In genomic region chr20:13302647-13303425, GRCh38 we compare ENCODE assay signal across 9 cellular contexts.
DNase-seq lines count a peak whose midpoint lies in the region; ATAC-seq, FAIRE-seq and TF ChIP-seq lines count a peak whose summit lies in the region.
"Had no signal": no experiment of that assay in that cellular context is flagged by ENCODE, and none has a peak within 500 bp of the region (broad histone marks: within the 10 kb centered on the region; RNA-seq: fewer than 3 reads in every experiment).

No MANE protein-coding gene starts in this region.

- peaks cover 0 to 7% of the 10 kb centered on the region in 2 experiments; a peak in 2 of 5 replicates for H3K4me1 ChIP-seq in K562 (replicated peaks in 1 of 2; ENCODE audit: control insufficient read depth in 2 of 2, insufficient read depth in 2 of 2, low read length in 2 of 2)
- H3K4me1 ChIP-seq in HepG2 (ENCODE audit: insufficient read depth, low read length): peaks cover 22% of the 10 kb centered on the region
- no peaks in the 10 kb centered on the region for H3K4me1 ChIP-seq in testis
- H3K4me1 ChIP-seq in vagina: peaks cover 12% of the 10 kb centered on the region

- TF ChIP-seq CTCF in K562 (IDR thresholded peaks at IDR 0.05 in 2 of 3, conservative IDR thresholded peaks at IDR 0.05 in 1 of 3; ENCODE audit: insufficient read depth in 2 of 3, low read depth in 1 of 3, low read length in 3 of 3): peak; percentile 28 to 39 (median 29); a peak in 3 of 6 replicates
- TF ChIP-seq CTCF in HepG2 (CRISPR knock-in tag; IDR thresholded peaks at IDR 0.05): peak; percentile 82
- peak; percentile 26 to 50 (median 29) for TF ChIP-seq CTCF in testis (IDR thresholded peaks at IDR 0.05)
- peak in 1 of 3 experiments; percentile 17 for TF ChIP-seq CTCF in vagina (IDR thresholded peaks at IDR 0.05)

- H3K9ac ChIP-seq in K562 (ENCODE audit: insufficient read depth in 1 of 2, low read depth in 2 of 2, low read length in 2 of 2): no peak overlapping the region
- no peak overlapping the region for H3K9ac ChIP-seq in HepG2 (ENCODE audit: insufficient read depth, low read depth, low read length)

- H3K36me3 ChIP-seq in K562 (ENCODE audit: control insufficient read depth, insufficient read depth, low read length): no peaks in the 10 kb centered on the region
- no peaks in the 10 kb centered on the region for H3K36me3 ChIP-seq in HepG2 (replicated peaks in 1 of 2; ENCODE audit: control insufficient read depth in 1 of 2, insufficient read depth in 2 of 2, low read length in 2 of 2)
- no peaks in the 10 kb centered on the region for H3K36me3 ChIP-seq in testis (ENCODE audit: low read depth, missing control alignments)
- H3K36me3 ChIP-seq in vagina: no peaks in the 10 kb centered on the region

- intact Hi-C loops in K562 (cut with micrococcal nuclease) (no loop called here), HepG2 (cut with micrococcal nuclease; ENCODE audit: unreplicated experiment) (loop anchor here (1.0 to 5.0 kb wide), 3 partner anchors 184 to 378 kb away; no protein-coding TSS in a partner anchor), testis (cut with DNase I; ENCODE audit: low total_unique reads) (no loop called here), vagina (cut with DNase I) (no loop called here)

- BruUV-seq in K562 (replicated peaks; lab: Mats Ljungman, UMichigan) (no TSS peak), HepG2 (replicated peaks; lab: Mats Ljungman, UMichigan) (no TSS peak)

- H3K79me2 ChIP-seq in K562 (ENCODE audit: control insufficient read depth, insufficient read depth, low read length) (no peaks in the 10 kb centered on the region), HepG2 (ENCODE audit: insufficient read depth, low read length) (no peaks in the 10 kb centered on the region)

- H3K9me3 ChIP-seq in K562 (replicated peaks; ENCODE audit: control insufficient read depth, insufficient read depth, low read depth, low read length) (no peaks in the 10 kb centered on the region), HepG2 (ENCODE audit: low read length) (no peaks in the 10 kb centered on the region), testis (no peaks in the 10 kb centered on the region), vagina (no peaks in the 10 kb centered on the region)

- TF ChIP-seq RAD21 in K562 (CRISPR knock-in tag; conservative IDR thresholded peaks at IDR 0.05 in 1 of 2, IDR thresholded peaks at IDR 0.05 in 1 of 2): no peak
- TF ChIP-seq RAD21 in HepG2 (CRISPR knock-in tag; IDR thresholded peaks at IDR 0.05): peak; percentile 79

- H3K4me3 ChIP-seq in K562 (no peak overlapping the region), HepG2 (replicated peaks in 1 of 3; ENCODE audit: insufficient read depth in 1 of 3, low read depth in 2 of 3, low read length in 3 of 3) (no peak overlapping the region), testis (no peak overlapping the region), vagina (no peak overlapping the region)

- H2AFZ ChIP-seq in K562 (ENCODE audit: low read depth, low read length) (no peak overlapping the region), HepG2 (ENCODE audit: low read length) (no peak overlapping the region)

- POLR2A ChIA-PET in K562 (lab: Yijun Ruan, JAX): interaction anchor here (0.6 kb wide), 1 partner anchor 50 kb away, joined by 3 read pairs; no protein-coding TSS in a partner anchor
- POLR2A ChIA-PET in HepG2 (lab: Yijun Ruan, JAX): no interaction called here

- FAIRE-seq in K562 (lab: Jason Lieb, UNC) (no peak), HepG2 (lab: Jason Lieb, UNC) (peak; percentile 34)
- FAIRE-seq: TTC549 had no signal

- H3K27ac ChIP-seq in K562 (ENCODE audit: extremely low read depth, low read depth, low read length): no peak overlapping the region
- no peak overlapping the region for H3K27ac ChIP-seq in HepG2 (ENCODE audit: extremely low read length, insufficient read depth, low read length)
- H3K27ac ChIP-seq in testis: no peak overlapping the region
- no peak overlapping the region for H3K27ac ChIP-seq in vagina

- DNase-seq in DMS53 (lab: John Stamatoyannopoulos, UW) (peak; percentile 72), HT-29 (ENCODE audit: low spot score) (peak; percentile 55), SK-MEL-5 (ENCODE audit: low read depth, low spot score) (peak; percentile 80), K562 (ENCODE audit: extremely low read depth in 1 of 4, low spot score in 3 of 4) (peak in 3 of 4 experiments; percentile 6 to 16 (median 12)), HepG2 (ENCODE audit: low spot score) (peak; percentile 49), testis (peak; percentile 43), vagina (ENCODE audit: extremely low spot score in 2 of 2) (no peak)

- H3K9me1 ChIP-seq in K562 (ENCODE audit: control insufficient read depth, insufficient read depth, low read length): no peaks in the 10 kb centered on the region

- TF ChIP-seq POLR2A in K562 (conservative IDR thresholded peaks at IDR 0.05) (no peak), HepG2 (IDR thresholded peaks at IDR 0.05; ENCODE audit: insufficient read depth in 1 of 2, low read depth in 2 of 2, low read length in 2 of 2) (no peak), testis (IDR thresholded peaks at IDR 0.05) (no peak), vagina (IDR thresholded peaks at IDR 0.05) (no peak)

- in situ Hi-C loops in SK-MEL-5 (cut with HindIII; ENCODE audit: low pct_unique_long_range_greater_than_20kb, low sequenced_read_pairs): no loop called here
- in situ Hi-C loops in K562 (cut with MboI): no loop called here
- in situ Hi-C loops in HepG2 (cut with HindIII; ENCODE audit: extremely low pct_ligation_motif_present, low pct_unique_long_range_greater_than_20kb): no loop called here

- WGBS in K562 (ENCODE audit: insufficient coverage, low coverage, missing lambda C conversion rate): 4% methylated on average over 8 of the region's 9 CpGs
- 59% methylated on average over 9 of the region's 9 CpGs for WGBS in HepG2 (ENCODE audit: low lambda C conversion rate)
- WGBS in testis, 2 donors: 66% methylated on average over 9 of the region's 9 CpGs

- CTCF ChIA-PET in K562 (lab: Yijun Ruan, JAX; ENCODE audit: low intra/inter-chr PET ratio) (no interaction called here), HepG2 (lab: Yijun Ruan, JAX; ENCODE audit: low intra/inter-chr PET ratio, low total read pairs) (interaction anchor here (2.5 to 3.2 kb wide), 2 partner anchors 184 to 377 kb away, joined by 11 to 21 read pairs; no protein-coding TSS in a partner anchor)

- H3K27me3 ChIP-seq in K562 (ENCODE audit: control insufficient read depth in 2 of 2, insufficient read depth in 2 of 2, low read length in 2 of 2) (peaks cover 0 to 9% of the 10 kb centered on the region in 2 experiments; a peak in 3 of 5 replicates), HepG2 (ENCODE audit: control insufficient read depth in 1 of 2, insufficient read depth in 2 of 2, low read length in 2 of 2) (no peaks in the 10 kb centered on the region), testis (no peaks in the 10 kb centered on the region), vagina (no peaks in the 10 kb centered on the region)

- no peak for TF ChIP-seq EP300 in K562 (IDR thresholded peaks at IDR 0.05; ENCODE audit: low read length)
- TF ChIP-seq EP300 in HepG2 (IDR thresholded peaks at IDR 0.05; ENCODE audit: low read depth in 2 of 2, low read length in 2 of 2): no peak
- TF ChIP-seq EP300 in HepG2 (CRISPR knock-in tag; IDR thresholded peaks at IDR 0.05; ENCODE audit: borderline replicate concordance): no peak

- no peaks in the 10 kb centered on the region for H4K20me1 ChIP-seq in K562 (replicated peaks; ENCODE audit: control insufficient read depth, insufficient read depth, low read length)
- H4K20me1 ChIP-seq in HepG2 (ENCODE audit: insufficient read depth, low read length): no peaks in the 10 kb centered on the region

- ATAC-seq in GM21360 (IDR thresholded peaks at IDR 0.05; ENCODE audit: unreplicated experiment) (peak; percentile 77), K562 (peak; percentile 81), HepG2 (peak; percentile 97)

- H3K4me2 ChIP-seq in K562 (ENCODE audit: insufficient read depth, low read length) (no peak overlapping the region), HepG2 (ENCODE audit: low read depth, low read length) (no peak overlapping the region)

TF ChIP-seq in K562, 482 proteins besides CTCF, POLR2A, EP300 and RAD21 (continues in another document):
- TF ChIP-seq L3MBTL2 (IDR thresholded peaks at IDR 0.05): no peak
- no peak for TF ChIP-seq WHSC1 (IDR thresholded peaks at IDR 0.05; ENCODE audit: low read length)
- no peak for TF ChIP-seq GMEB1 (CRISPR knock-in tag; IDR thresholded peaks at IDR 0.05)
- no peak for TF ChIP-seq HNRNPK (IDR thresholded peaks at IDR 0.05; ENCODE audit: low read depth, low read length, poor library complexity, severe bottlenecking)
- no peak for TF ChIP-seq NR1H2 (CRISPR knock-in tag; IDR thresholded peaks at IDR 0.05)

TF ChIP-seq in HepG2, 621 proteins besides CTCF, POLR2A, EP300 and RAD21 (continues in another document):
- TF ChIP-seq ZNF224 (CRISPR knock-in tag; IDR thresholded peaks at IDR 0.05): no peak
- TF ChIP-seq ZIK1 (CRISPR knock-in tag; IDR thresholded peaks at IDR 0.05; ENCODE audit: borderline replicate concordance, low read depth): no peak
- no peak for TF ChIP-seq MTA1 (CRISPR knock-in tag; IDR thresholded peaks at IDR 0.05; ENCODE audit: borderline replicate concordance)
- no peak for TF ChIP-seq RNF2 (conservative IDR thresholded peaks at IDR 0.05; ENCODE audit: low read depth)
- TF ChIP-seq SP5 (CRISPR knock-in tag; IDR thresholded peaks at IDR 0.05; ENCODE audit: borderline replicate concordance, low read depth): no peak
- no peak for TF ChIP-seq MEIS1 (CRISPR knock-in tag; IDR thresholded peaks at IDR 0.05; ENCODE audit: borderline replicate concordance)
- TF ChIP-seq MED8 (CRISPR knock-in tag; IDR thresholded peaks at IDR 0.05; ENCODE audit: insufficient replicate concordance): no peak
- TF ChIP-seq E2F2 (CRISPR knock-in tag; IDR thresholded peaks at IDR 0.05; ENCODE audit: borderline replicate concordance): no peak
- no peak for TF ChIP-seq ZNF713 (CRISPR knock-in tag; IDR thresholded peaks at IDR 0.05)
- TF ChIP-seq SP2 (CRISPR knock-in tag; IDR thresholded peaks at IDR 0.05): no peak
- peak; percentile 94 for TF ChIP-seq SMC3 (IDR thresholded peaks at IDR 0.05; ENCODE audit: low read length)

Comparison
In these comparisons a context has a peak if more than half of its experiments do, and no peak if none do; other contexts are left out.
1. DNase-seq: peak in DMS53 (single experiment), HT-29 (single experiment), SK-MEL-5 (single experiment), K562 (3 of 4), HepG2 (single experiment) and testis (single experiment); none in vagina (0 of 2).
2. Peak in every context shown above with its lines, with median percentiles within 50 percentile points of each other: ATAC-seq.